Comparison of ENCODE assay signal across 11 cellular contexts in the genomic region with DNA sequence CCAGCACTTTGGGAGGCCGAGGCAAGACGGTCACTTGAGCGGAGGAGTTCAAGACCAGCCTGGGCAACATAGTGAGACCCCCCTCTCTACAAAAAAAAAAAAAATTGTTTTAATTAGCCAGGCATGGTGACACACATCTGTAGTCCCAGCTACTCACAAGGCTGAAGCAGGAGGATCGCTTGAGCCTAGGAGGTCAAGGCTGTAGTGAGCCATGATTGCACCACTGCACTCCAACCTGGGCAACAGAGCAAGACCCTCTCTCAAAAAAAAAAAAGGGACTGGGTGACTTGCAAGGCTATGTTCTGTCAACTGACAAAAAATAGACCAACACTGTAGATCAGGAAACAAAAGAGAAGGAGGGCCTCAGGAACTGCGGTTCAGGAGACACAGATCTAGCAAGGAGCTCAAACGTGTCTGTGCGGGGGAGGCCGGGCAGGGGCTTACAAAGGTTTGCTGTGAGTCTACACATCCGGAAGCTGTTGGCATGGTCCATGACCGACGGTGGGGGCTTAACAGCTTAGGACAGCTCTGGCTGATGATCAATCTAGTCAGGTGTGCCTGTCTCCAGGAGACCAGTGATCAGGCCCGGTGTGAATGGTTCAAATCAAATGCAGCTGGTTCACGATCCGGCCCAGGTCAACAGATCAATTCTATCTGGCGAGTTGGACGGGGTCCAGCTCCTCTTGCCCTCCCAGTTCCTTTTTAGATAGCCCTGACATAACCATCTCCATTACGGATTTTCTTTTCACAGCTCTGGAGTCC. TPM values are rescaled to one million over a fixed set of nuclear protein-coding genes. Genes with fewer than 3 reads are reported as not detected.
A peak's percentile ranks its signal among the peaks of the same experiment; 100 is the strongest.
DNase-seq lines count a peak whose midpoint lies in the region; ATAC-seq lines count a peak whose summit lies in the region.
"Had no signal": no experiment of that assay in that cellular context is flagged by ENCODE, and none has a peak within 500 bp of the region (broad histone marks: within the 10 kb centered on the region; RNA-seq: fewer than 3 reads in every experiment).

No MANE protein-coding gene starts in this region.

- no peaks in the 10 kb centered on the region for H3K36me3 Mint-ChIP-seq in activated CD4-positive, alpha-beta T cell treated with anti-CD3 and anti-CD28 coated beads for 36 hours (ENCODE audit: low read depth)
- no peaks in the 10 kb centered on the region for H3K36me3 Mint-ChIP-seq in activated naive CD8-positive, alpha-beta T cell treated with anti-CD3 and anti-CD28 coated beads, Interleukin-2, amount 50 U/mL, for 24 hours (ENCODE audit: low read depth)
- H3K36me3 Mint-ChIP-seq in activated T-helper 1 cell treated with anti-CD3 and anti-CD28 coated beads, Interleukin-12 subunit alpha, Interleukin-12 subunit beta, Interleukin-2, Interleukin-4 antibody, amounts not matched to agents 30 ng/mL and 10 ng/mL and 1 ng/mL, durations not matched to agents 14 hours and 24 hours and 36 hours (ENCODE audit: low read depth): peaks cover 2% of the 10 kb centered on the region

- ATAC-seq in activated CD4-positive, alpha-beta T cell treated with anti-CD3 and anti-CD28 coated beads for 36 hours: peak; percentile 67
- ATAC-seq in HG03097 (IDR thresholded peaks at IDR 0.05; ENCODE audit: low FRiP score, unreplicated experiment): peak; percentile 44
- ATAC-seq in activated naive CD8-positive, alpha-beta T cell treated with anti-CD3 and anti-CD28 coated beads, Interleukin-2, amount 50 U/mL, for 24 hours: peak; percentile 30
- ATAC-seq in stimulated activated naive CD8-positive, alpha-beta T cell treated with anti-CD3 and anti-CD28 coated beads, Interleukin-15, Interleukin-2, amounts not matched to agents 100 U/mL and 50 U/mL, for 24 hours: peak; percentile 47
- ATAC-seq in sciatic nerve: no peak

- no peak overlapping the region for H3K4me3 Mint-ChIP-seq in activated CD4-positive, alpha-beta T cell treated with anti-CD3 and anti-CD28 coated beads for 36 hours
- H3K4me3 Mint-ChIP-seq in activated naive CD8-positive, alpha-beta T cell treated with anti-CD3 and anti-CD28 coated beads, Interleukin-2, amount 50 U/mL, for 24 hours: no peak overlapping the region
- H3K4me3 Mint-ChIP-seq in activated T-helper 1 cell treated with anti-CD3 and anti-CD28 coated beads, Interleukin-12 subunit alpha, Interleukin-12 subunit beta, Interleukin-2, Interleukin-4 antibody, amounts not matched to agents 30 ng/mL and 10 ng/mL and 1 ng/mL, durations not matched to agents 14 hours and 24 hours and 36 hours: no peak overlapping the region

- peaks cover 35% of the 10 kb centered on the region for H3K4me1 Mint-ChIP-seq in activated CD4-positive, alpha-beta T cell treated with anti-CD3 and anti-CD28 coated beads for 36 hours
- peaks cover 41% of the 10 kb centered on the region for H3K4me1 Mint-ChIP-seq in activated naive CD8-positive, alpha-beta T cell treated with anti-CD3 and anti-CD28 coated beads, Interleukin-2, amount 50 U/mL, for 24 hours
- no peaks in the 10 kb centered on the region for H3K4me1 Mint-ChIP-seq in activated T-helper 1 cell treated with anti-CD3 and anti-CD28 coated beads, Interleukin-12 subunit alpha, Interleukin-12 subunit beta, Interleukin-2, Interleukin-4 antibody, amounts not matched to agents 30 ng/mL and 10 ng/mL and 1 ng/mL, durations not matched to agents 14 hours and 24 hours and 36 hours (ENCODE audit: low read depth)

- DNase-seq in activated CD4-positive, alpha-beta T cell treated with anti-CD3 and anti-CD28 coated beads for 36 hours: peak; percentile 54
- no peak for DNase-seq in activated CD4-positive, alpha-beta T cell treated with anti-CD3 and anti-CD28 coated beads for 48 hours
- DNase-seq in activated naive CD8-positive, alpha-beta T cell treated with anti-CD3 and anti-CD28 coated beads, Interleukin-2, amount 50 U/mL, for 24 hours: peak; percentile 48
- peak; percentile 53 for DNase-seq in stimulated activated naive CD8-positive, alpha-beta T cell treated with anti-CD3 and anti-CD28 coated beads, Interleukin-15, Interleukin-2, amounts not matched to agents 100 U/mL and 50 U/mL, for 24 hours
- DNase-seq in activated T-helper 1 cell treated with anti-CD3 and anti-CD28 coated beads, Interleukin-12 subunit alpha, Interleukin-12 subunit beta, Interleukin-2, Interleukin-4 antibody, amounts not matched to agents 30 ng/mL and 10 ng/mL and 1 ng/mL, durations not matched to agents 14 hours and 24 hours and 36 hours (ENCODE audit: low spot score): no peak
- DNase-seq in sciatic nerve (ENCODE audit: low spot score): no peak
- DNase-seq in stimulated activated CD4-positive, alpha-beta T cell treated with anti-CD3 and anti-CD28 coated beads, Interleukin-2, amount 100 ng/mL, for 48 hours: no peak
- DNase-seq: lower lobe of right lung, NCI-H2107, testis had no signal

- intact Hi-C loops in activated CD4-positive, alpha-beta T cell treated with anti-CD3 and anti-CD28 coated beads for 36 hours (cut with DNase I, micrococcal nuclease): no loop called here
- intact Hi-C loops in activated T-helper 1 cell treated with anti-CD3 and anti-CD28 coated beads, Interleukin-12 subunit alpha, Interleukin-12 subunit beta, Interleukin-2, Interleukin-4 antibody, amounts not matched to agents 30 ng/mL and 10 ng/mL and 1 ng/mL, durations not matched to agents 14 hours and 24 hours and 36 hours (cut with micrococcal nuclease): no loop called here
- intact Hi-C loops in sciatic nerve (cut with DNase I): no loop called here

- H3K27me3 Mint-ChIP-seq in activated CD4-positive, alpha-beta T cell treated with anti-CD3 and anti-CD28 coated beads for 36 hours: no peaks in the 10 kb centered on the region
- H3K27me3 Mint-ChIP-seq in activated naive CD8-positive, alpha-beta T cell treated with anti-CD3 and anti-CD28 coated beads, Interleukin-2, amount 50 U/mL, for 24 hours: peaks cover 4% of the 10 kb centered on the region
- H3K27me3 Mint-ChIP-seq in activated T-helper 1 cell treated with anti-CD3 and anti-CD28 coated beads, Interleukin-12 subunit alpha, Interleukin-12 subunit beta, Interleukin-2, Interleukin-4 antibody, amounts not matched to agents 30 ng/mL and 10 ng/mL and 1 ng/mL, durations not matched to agents 14 hours and 24 hours and 36 hours (ENCODE audit: insufficient read depth): peaks cover 7% of the 10 kb centered on the region

- POLR2A ChIA-PET in activated CD4-positive, alpha-beta T cell treated with anti-CD3 and anti-CD28 coated beads for 36 hours (lab: Charles Lee): interaction anchor here (0.7 kb wide), 1 partner anchor 40 kb away, joined by 4 read pairs; no protein-coding TSS in a partner anchor

- CTCF ChIA-PET in activated CD4-positive, alpha-beta T cell treated with anti-CD3 and anti-CD28 coated beads for 36 hours (lab: Charles Lee): interaction anchor here (0.6 to 1.0 kb wide), 4 partner anchors 12 to 49 kb away, joined by 3 to 4 read pairs (median 3); no protein-coding TSS in a partner anchor

- no peak overlapping the region for H3K27ac Mint-ChIP-seq in activated CD4-positive, alpha-beta T cell treated with anti-CD3 and anti-CD28 coated beads for 36 hours
- no peak overlapping the region for H3K27ac Mint-ChIP-seq in activated naive CD8-positive, alpha-beta T cell treated with anti-CD3 and anti-CD28 coated beads, Interleukin-2, amount 50 U/mL, for 24 hours
- H3K27ac Mint-ChIP-seq in activated T-helper 1 cell treated with anti-CD3 and anti-CD28 coated beads, Interleukin-12 subunit alpha, Interleukin-12 subunit beta, Interleukin-2, Interleukin-4 antibody, amounts not matched to agents 30 ng/mL and 10 ng/mL and 1 ng/mL, durations not matched to agents 14 hours and 24 hours and 36 hours: no peak overlapping the region

- no peaks in the 10 kb centered on the region for H3K9me3 Mint-ChIP-seq in activated CD4-positive, alpha-beta T cell treated with anti-CD3 and anti-CD28 coated beads for 36 hours (ENCODE audit: low read depth)
- no peaks in the 10 kb centered on the region for H3K9me3 Mint-ChIP-seq in activated naive CD8-positive, alpha-beta T cell treated with anti-CD3 and anti-CD28 coated beads, Interleukin-2, amount 50 U/mL, for 24 hours
- H3K9me3 Mint-ChIP-seq in activated T-helper 1 cell treated with anti-CD3 and anti-CD28 coated beads, Interleukin-12 subunit alpha, Interleukin-12 subunit beta, Interleukin-2, Interleukin-4 antibody, amounts not matched to agents 30 ng/mL and 10 ng/mL and 1 ng/mL, durations not matched to agents 14 hours and 24 hours and 36 hours: peaks cover 11% of the 10 kb centered on the region

RNA-seq across cellular contexts. Expression of a gene that starts 31.7 kb away (rescaled TPM):
- total RNA-seq in activated CD4-positive, alpha-beta T cell treated with anti-CD3 and anti-CD28 coated beads for 36 hours: 10 to 100 TPM; 60.8 to 66.0 TPM
- total RNA-seq in activated T-helper 1 cell treated with anti-CD3 and anti-CD28 coated beads, Interleukin-12 subunit alpha, Interleukin-12 subunit beta, Interleukin-2, Interleukin-4 antibody, amounts not matched to agents 30 ng/mL and 10 ng/mL and 1 ng/mL, durations not matched to agents 14 hours and 24 hours and 36 hours: 86.6 and 91.6 TPM in 2 replicates
- 343 TPM for total RNA-seq in sciatic nerve

RNA-seq across cellular contexts. Expression of a gene that starts 53.2 kb away (rescaled TPM):
- under 1 TPM in 1 of 2 experiments, not detected in 1; 0.32 TPM for total RNA-seq in activated CD4-positive, alpha-beta T cell treated with anti-CD3 and anti-CD28 coated beads for 36 hours
- total RNA-seq in activated T-helper 1 cell treated with anti-CD3 and anti-CD28 coated beads, Interleukin-12 subunit alpha, Interleukin-12 subunit beta, Interleukin-2, Interleukin-4 antibody, amounts not matched to agents 30 ng/mL and 10 ng/mL and 1 ng/mL, durations not matched to agents 14 hours and 24 hours and 36 hours: 0.12 and 0.36 TPM in 2 replicates
- total RNA-seq in sciatic nerve: 4.5 TPM
- total RNA-seq: lower lobe of right lung had no signal

Comparison
In these comparisons a context has a peak if more than half of its experiments do, and no peak if none do; other contexts are left out.
1. DNase-seq: peak in activated CD4-positive, alpha-beta T cell treated with anti-CD3 and anti-CD28 coated beads for 36 hours (single experiment), activated naive CD8-positive, alpha-beta T cell treated with anti-CD3 and anti-CD28 coated beads, Interleukin-2, amount 50 U/mL, for 24 hours (single experiment) and stimulated activated naive CD8-positive, alpha-beta T cell treated with anti-CD3 and anti-CD28 coated beads, Interleukin-15, Interleukin-2, amounts not matched to agents 100 U/mL and 50 U/mL, for 24 hours (single experiment); none in activated CD4-positive, alpha-beta T cell treated with anti-CD3 and anti-CD28 coated beads for 48 hours (single experiment), activated T-helper 1 cell treated with anti-CD3 and anti-CD28 coated beads, Interleukin-12 subunit alpha, Interleukin-12 subunit beta, Interleukin-2, Interleukin-4 antibody, amounts not matched to agents 30 ng/mL and 10 ng/mL and 1 ng/mL, durations not matched to agents 14 hours and 24 hours and 36 hours (single experiment), sciatic nerve (single experiment) and stimulated activated CD4-positive, alpha-beta T cell treated with anti-CD3 and anti-CD28 coated beads, Interleukin-2, amount 100 ng/mL, for 48 hours (0 of 2).